Comparison of ENCODE assay signal across 2 cellular contexts in genomic region chr1:114719424-114719787, GRCh38.
TF ChIP-seq lines count a peak whose summit lies in the region.

No MANE protein-coding gene starts in this region.

TF ChIP-seq in SK-N-SH, 30 proteins besides CTCF, POLR2A, EP300 and RAD21:
- TF ChIP-seq CHD2 (IDR thresholded peaks at IDR 0.05; ENCODE audit: low read length, partially characterized antibody) (no peak), JUND (IDR thresholded peaks at IDR 0.05) (no peak), POLR2AphosphoS5 (IDR thresholded peaks at IDR 0.05; ENCODE audit: low read depth, low read length) (no peak), USF2 (IDR thresholded peaks at IDR 0.05; ENCODE audit: borderline replicate concordance, low read depth, low read length) (no peak)

TF ChIP-seq in HEK293T, 16 proteins besides CTCF, POLR2A, EP300 and RAD21:
- TF ChIP-seq BHLHE40 (IDR thresholded peaks at IDR 0.05; ENCODE audit: borderline replicate concordance) (no peak), FOXA1 (IDR thresholded peaks at IDR 0.05) (no peak), ZNF384 (IDR thresholded peaks at IDR 0.05) (no peak), FOXM1 (IDR thresholded peaks at IDR 0.05; ENCODE audit: borderline replicate concordance) (no peak), L3MBTL2 (conservative IDR thresholded peaks at IDR 0.05) (no peak), SUZ12 (IDR thresholded peaks at IDR 0.05) (no peak), HDGF (IDR thresholded peaks at IDR 0.05; ENCODE audit: borderline replicate concordance) (no peak), NFRKB (IDR thresholded peaks at IDR 0.05) (no peak), SP1 (IDR thresholded peaks at IDR 0.05) (no peak)
